Comparison of ENCODE assay signal across 1 cellular context in the genomic region with DNA sequence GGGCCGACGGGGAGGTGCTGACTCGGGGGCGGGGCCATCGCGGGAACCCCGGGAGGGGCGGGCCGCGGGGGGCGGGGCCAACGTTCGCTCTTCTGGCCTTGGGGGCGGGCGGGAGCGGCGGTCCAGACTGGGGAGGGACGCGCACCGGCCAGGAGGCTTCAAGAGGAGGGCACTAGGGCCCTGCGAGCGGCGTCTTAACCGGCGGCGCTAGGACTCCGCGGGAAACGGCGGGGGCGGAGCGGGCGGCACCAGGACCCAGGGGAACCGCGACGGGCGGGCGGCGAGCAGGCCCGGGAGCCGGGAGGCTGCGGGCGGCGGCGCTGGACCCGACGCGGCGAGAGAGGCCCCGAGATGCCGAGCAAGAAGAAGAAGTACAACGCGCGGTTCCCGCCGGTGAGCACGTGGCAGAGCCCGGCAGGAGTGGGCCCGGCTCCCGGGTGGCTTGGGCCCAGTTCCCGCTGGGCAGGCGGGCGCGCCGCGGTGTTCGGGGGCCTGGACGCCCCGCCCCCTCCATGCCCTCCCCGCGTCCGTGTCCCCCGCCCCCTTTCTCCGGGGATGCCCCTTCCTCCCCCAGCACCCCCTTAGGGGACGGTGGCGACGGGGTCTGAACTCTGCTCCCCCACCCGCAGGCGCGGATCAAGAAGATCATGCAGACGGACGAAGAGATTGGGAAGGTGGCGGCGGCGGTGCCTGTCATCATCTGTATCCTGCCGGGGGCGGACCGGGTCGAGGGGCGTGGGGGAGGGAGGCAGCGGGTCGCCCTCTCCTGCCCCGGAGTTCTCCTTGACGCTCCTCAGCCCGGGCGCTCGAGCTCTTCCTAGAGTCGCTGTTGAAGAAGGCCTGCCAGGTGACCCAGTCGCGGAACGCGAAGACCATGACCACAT.
TF ChIP-seq lines count a peak whose summit lies in the region.

A gene with protein sequence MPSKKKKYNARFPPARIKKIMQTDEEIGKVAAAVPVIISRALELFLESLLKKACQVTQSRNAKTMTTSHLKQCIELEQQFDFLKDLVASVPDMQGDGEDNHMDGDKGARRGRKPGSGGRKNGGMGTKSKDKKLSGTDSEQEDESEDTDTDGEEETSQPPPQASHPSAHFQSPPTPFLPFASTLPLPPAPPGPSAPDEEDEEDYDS (plus strand): TSS at position 276 of the 884 bp plus-strand sequence. CDS start 76 bp downstream, at position 352.

TF ChIP-seq in WTC11, 78 proteins besides CTCF, POLR2A, EP300 and RAD21 (continued from another document and continues in another):
- TF ChIP-seq, protein P1, sequence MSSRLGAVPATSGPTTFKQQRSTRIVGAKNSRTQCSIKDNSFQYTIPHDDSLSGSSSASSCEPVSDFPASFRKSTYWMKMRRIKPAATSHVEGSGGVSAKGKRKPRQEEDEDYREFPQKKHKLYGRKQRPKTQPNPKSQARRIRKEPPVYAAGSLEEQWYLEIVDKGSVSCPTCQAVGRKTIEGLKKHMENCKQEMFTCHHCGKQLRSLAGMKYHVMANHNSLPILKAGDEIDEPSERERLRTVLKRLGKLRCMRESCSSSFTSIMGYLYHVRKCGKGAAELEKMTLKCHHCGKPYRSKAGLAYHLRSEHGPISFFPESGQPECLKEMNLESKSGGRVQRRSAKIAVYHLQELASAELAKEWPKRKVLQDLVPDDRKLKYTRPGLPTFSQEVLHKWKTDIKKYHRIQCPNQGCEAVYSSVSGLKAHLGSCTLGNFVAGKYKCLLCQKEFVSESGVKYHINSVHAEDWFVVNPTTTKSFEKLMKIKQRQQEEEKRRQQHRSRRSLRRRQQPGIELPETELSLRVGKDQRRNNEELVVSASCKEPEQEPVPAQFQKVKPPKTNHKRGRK (CRISPR knock-in tag; IDR thresholded peaks at IDR 0.05; ENCODE audit: borderline replicate concordance) = no peak
- TF ChIP-seq NR2C2 (CRISPR knock-in tag; IDR thresholded peaks at IDR 0.05) = no peak
- TF ChIP-seq SP1 (CRISPR knock-in tag; conservative IDR thresholded peaks at IDR 0.05) = peak; percentile 99
- TF ChIP-seq, protein P2, sequence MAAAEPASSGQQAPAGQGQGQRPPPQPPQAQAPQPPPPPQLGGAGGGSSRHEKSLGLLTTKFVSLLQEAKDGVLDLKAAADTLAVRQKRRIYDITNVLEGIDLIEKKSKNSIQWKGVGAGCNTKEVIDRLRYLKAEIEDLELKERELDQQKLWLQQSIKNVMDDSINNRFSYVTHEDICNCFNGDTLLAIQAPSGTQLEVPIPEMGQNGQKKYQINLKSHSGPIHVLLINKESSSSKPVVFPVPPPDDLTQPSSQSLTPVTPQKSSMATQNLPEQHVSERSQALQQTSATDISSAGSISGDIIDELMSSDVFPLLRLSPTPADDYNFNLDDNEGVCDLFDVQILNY (CRISPR knock-in tag; IDR thresholded peaks at IDR 0.05) = peak; percentile 75
- 0 out of 2 replicates have a peak, but pooled peaks have one; percentile 49 for TF ChIP-seq ZNF416 (CRISPR knock-in tag; IDR thresholded peaks at IDR 0.05)
- TF ChIP-seq RORB (CRISPR knock-in tag; IDR thresholded peaks at IDR 0.05) = no peak
- TF ChIP-seq GTF2I (CRISPR knock-in tag; conservative IDR thresholded peaks at IDR 0.05) = no peak
- TF ChIP-seq ZNF423 (CRISPR knock-in tag; IDR thresholded peaks at IDR 0.05) = no peak
- TF ChIP-seq, protein P3, sequence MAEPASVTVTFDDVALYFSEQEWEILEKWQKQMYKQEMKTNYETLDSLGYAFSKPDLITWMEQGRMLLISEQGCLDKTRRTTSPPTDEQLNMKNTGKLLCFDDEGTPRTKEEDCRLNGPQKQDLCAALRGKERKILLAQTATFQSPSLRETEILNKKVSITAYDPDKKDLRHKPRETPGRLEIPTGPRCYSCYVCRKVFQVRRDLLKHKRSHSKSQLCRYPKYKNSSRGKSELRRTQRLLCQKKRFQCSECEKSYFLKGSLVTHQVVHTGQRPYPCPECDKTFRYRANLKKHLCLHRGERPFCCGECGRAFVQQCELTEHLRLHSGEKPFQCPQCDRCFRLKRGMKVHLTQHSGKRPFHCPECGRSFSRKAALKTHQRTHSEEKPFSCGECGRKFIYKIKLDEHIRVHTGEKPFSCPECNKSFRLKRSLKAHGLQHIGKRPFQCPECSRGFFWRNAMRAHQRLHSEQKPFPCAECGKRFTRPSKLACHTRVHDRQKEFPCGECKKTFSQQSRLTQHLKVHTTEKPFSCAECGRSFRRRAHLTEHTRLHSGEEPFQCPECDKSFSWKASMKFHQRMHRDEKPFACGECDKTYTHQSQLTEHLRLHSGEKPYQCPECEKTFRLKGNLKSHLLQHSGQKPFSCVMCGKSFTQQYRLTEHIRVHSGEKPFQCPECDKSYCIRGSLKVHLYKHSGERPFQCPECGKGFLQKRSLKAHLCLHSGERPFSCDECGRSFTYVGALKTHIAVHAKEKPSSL (CRISPR knock-in tag; conservative IDR thresholded peaks at IDR 0.05) = no peak
- TF ChIP-seq HMGA2 (CRISPR knock-in tag; IDR thresholded peaks at IDR 0.05) = no peak
- TF ChIP-seq, protein P4, sequence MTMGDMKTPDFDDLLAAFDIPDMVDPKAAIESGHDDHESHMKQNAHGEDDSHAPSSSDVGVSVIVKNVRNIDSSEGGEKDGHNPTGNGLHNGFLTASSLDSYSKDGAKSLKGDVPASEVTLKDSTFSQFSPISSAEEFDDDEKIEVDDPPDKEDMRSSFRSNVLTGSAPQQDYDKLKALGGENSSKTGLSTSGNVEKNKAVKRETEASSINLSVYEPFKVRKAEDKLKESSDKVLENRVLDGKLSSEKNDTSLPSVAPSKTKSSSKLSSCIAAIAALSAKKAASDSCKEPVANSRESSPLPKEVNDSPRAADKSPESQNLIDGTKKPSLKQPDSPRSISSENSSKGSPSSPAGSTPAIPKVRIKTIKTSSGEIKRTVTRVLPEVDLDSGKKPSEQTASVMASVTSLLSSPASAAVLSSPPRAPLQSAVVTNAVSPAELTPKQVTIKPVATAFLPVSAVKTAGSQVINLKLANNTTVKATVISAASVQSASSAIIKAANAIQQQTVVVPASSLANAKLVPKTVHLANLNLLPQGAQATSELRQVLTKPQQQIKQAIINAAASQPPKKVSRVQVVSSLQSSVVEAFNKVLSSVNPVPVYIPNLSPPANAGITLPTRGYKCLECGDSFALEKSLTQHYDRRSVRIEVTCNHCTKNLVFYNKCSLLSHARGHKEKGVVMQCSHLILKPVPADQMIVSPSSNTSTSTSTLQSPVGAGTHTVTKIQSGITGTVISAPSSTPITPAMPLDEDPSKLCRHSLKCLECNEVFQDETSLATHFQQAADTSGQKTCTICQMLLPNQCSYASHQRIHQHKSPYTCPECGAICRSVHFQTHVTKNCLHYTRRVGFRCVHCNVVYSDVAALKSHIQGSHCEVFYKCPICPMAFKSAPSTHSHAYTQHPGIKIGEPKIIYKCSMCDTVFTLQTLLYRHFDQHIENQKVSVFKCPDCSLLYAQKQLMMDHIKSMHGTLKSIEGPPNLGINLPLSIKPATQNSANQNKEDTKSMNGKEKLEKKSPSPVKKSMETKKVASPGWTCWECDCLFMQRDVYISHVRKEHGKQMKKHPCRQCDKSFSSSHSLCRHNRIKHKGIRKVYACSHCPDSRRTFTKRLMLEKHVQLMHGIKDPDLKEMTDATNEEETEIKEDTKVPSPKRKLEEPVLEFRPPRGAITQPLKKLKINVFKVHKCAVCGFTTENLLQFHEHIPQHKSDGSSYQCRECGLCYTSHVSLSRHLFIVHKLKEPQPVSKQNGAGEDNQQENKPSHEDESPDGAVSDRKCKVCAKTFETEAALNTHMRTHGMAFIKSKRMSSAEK (CRISPR knock-in tag; IDR thresholded peaks at IDR 0.05; ENCODE audit: borderline replicate concordance) = no peak
- peak; percentile 90 for TF ChIP-seq ETV6 (CRISPR knock-in tag; IDR thresholded peaks at IDR 0.05)
- peak; percentile 66; the same call in 1 of the 2 replicates for TF ChIP-seq TEAD1 (CRISPR knock-in tag; IDR thresholded peaks at IDR 0.05)
- TF ChIP-seq IRF2 (CRISPR knock-in tag; IDR thresholded peaks at IDR 0.05; ENCODE audit: borderline replicate concordance, low read depth) = no peak
- no peak for TF ChIP-seq ZNF317 (CRISPR knock-in tag; IDR thresholded peaks at IDR 0.05; ENCODE audit: borderline replicate concordance, low read depth)
- TF ChIP-seq GRHL2 (CRISPR knock-in tag; IDR thresholded peaks at IDR 0.05; ENCODE audit: insufficient replicate concordance, severe bottlenecking) = no peak
- TF ChIP-seq, protein P5, sequence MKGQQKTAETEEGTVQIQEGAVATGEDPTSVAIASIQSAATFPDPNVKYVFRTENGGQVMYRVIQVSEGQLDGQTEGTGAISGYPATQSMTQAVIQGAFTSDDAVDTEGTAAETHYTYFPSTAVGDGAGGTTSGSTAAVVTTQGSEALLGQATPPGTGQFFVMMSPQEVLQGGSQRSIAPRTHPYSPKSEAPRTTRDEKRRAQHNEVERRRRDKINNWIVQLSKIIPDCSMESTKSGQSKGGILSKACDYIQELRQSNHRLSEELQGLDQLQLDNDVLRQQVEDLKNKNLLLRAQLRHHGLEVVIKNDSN (CRISPR knock-in tag; IDR thresholded peaks at IDR 0.05) = no peak; the same call in 1 of the 2 replicates
- no peak for TF ChIP-seq ZNF138 (CRISPR knock-in tag; conservative IDR thresholded peaks at IDR 0.05)
- no peak for TF ChIP-seq FOXJ3 (CRISPR knock-in tag; IDR thresholded peaks at IDR 0.05; ENCODE audit: borderline replicate concordance)
- TF ChIP-seq MYBL2 (CRISPR knock-in tag; IDR thresholded peaks at IDR 0.05) = peak; percentile 27; the same call in 1 of the 2 replicates
- TF ChIP-seq, protein P6, sequence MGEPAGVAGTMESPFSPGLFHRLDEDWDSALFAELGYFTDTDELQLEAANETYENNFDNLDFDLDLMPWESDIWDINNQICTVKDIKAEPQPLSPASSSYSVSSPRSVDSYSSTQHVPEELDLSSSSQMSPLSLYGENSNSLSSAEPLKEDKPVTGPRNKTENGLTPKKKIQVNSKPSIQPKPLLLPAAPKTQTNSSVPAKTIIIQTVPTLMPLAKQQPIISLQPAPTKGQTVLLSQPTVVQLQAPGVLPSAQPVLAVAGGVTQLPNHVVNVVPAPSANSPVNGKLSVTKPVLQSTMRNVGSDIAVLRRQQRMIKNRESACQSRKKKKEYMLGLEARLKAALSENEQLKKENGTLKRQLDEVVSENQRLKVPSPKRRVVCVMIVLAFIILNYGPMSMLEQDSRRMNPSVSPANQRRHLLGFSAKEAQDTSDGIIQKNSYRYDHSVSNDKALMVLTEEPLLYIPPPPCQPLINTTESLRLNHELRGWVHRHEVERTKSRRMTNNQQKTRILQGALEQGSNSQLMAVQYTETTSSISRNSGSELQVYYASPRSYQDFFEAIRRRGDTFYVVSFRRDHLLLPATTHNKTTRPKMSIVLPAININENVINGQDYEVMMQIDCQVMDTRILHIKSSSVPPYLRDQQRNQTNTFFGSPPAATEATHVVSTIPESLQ (CRISPR knock-in tag; IDR thresholded peaks at IDR 0.05) = no peak
- no peak for TF ChIP-seq TEAD4 (CRISPR knock-in tag; IDR thresholded peaks at IDR 0.05)
- TF ChIP-seq, protein P7, sequence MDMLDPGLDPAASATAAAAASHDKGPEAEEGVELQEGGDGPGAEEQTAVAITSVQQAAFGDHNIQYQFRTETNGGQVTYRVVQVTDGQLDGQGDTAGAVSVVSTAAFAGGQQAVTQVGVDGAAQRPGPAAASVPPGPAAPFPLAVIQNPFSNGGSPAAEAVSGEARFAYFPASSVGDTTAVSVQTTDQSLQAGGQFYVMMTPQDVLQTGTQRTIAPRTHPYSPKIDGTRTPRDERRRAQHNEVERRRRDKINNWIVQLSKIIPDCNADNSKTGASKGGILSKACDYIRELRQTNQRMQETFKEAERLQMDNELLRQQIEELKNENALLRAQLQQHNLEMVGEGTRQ (CRISPR knock-in tag; IDR thresholded peaks at IDR 0.05) = peak; percentile 41
- TF ChIP-seq SOX15 (CRISPR knock-in tag; IDR thresholded peaks at IDR 0.05) = no peak
- no peak for TF ChIP-seq PRRX2 (CRISPR knock-in tag; IDR thresholded peaks at IDR 0.05)
- TF ChIP-seq, protein P8, sequence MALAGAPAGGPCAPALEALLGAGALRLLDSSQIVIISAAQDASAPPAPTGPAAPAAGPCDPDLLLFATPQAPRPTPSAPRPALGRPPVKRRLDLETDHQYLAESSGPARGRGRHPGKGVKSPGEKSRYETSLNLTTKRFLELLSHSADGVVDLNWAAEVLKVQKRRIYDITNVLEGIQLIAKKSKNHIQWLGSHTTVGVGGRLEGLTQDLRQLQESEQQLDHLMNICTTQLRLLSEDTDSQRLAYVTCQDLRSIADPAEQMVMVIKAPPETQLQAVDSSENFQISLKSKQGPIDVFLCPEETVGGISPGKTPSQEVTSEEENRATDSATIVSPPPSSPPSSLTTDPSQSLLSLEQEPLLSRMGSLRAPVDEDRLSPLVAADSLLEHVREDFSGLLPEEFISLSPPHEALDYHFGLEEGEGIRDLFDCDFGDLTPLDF (CRISPR knock-in tag; IDR thresholded peaks at IDR 0.05) = no peak
- TF ChIP-seq, protein P9, sequence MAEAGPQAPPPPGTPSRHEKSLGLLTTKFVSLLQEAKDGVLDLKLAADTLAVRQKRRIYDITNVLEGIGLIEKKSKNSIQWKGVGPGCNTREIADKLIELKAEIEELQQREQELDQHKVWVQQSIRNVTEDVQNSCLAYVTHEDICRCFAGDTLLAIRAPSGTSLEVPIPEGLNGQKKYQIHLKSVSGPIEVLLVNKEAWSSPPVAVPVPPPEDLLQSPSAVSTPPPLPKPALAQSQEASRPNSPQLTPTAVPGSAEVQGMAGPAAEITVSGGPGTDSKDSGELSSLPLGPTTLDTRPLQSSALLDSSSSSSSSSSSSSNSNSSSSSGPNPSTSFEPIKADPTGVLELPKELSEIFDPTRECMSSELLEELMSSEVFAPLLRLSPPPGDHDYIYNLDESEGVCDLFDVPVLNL (CRISPR knock-in tag; IDR thresholded peaks at IDR 0.05; ENCODE audit: borderline replicate concordance, low read depth) = no peak
- peak; percentile 82; the same call in 1 of the 2 replicates for TF ChIP-seq ZNF232 (CRISPR knock-in tag; IDR thresholded peaks at IDR 0.05)
- TF ChIP-seq, protein P10, sequence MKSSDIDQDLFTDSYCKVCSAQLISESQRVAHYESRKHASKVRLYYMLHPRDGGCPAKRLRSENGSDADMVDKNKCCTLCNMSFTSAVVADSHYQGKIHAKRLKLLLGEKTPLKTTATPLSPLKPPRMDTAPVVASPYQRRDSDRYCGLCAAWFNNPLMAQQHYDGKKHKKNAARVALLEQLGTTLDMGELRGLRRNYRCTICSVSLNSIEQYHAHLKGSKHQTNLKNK (CRISPR knock-in tag; IDR thresholded peaks at IDR 0.05) = no peak
- no peak for TF ChIP-seq ZNF121 (CRISPR knock-in tag; IDR thresholded peaks at IDR 0.05)
- TF ChIP-seq GABPB1 (CRISPR knock-in tag; IDR thresholded peaks at IDR 0.05) = peak; percentile 59
- no peak for TF ChIP-seq NR3C1 (CRISPR knock-in tag; conservative IDR thresholded peaks at IDR 0.05; ENCODE audit: low read depth)
